In the genomic region with DNA sequence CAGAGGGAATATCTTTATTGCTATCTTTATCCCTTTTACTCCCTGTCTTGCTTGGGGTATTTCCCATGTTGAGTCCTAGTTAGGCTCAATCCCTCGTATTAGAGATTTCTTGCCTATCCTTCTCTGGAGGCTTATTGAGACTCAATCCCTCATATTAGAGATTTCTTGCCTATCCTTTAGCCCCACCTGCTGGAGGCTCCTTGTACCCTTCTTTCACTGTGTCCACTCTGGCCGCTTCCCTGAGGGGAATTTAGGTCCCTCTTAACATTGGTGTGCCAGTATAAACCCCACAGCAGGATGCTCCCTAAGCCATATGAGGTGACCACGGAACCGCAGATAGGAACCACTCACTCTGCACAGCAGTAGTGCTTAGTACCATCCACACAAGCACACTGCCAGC, we compare ENCODE assay signal across 1 cellular context.
TF ChIP-seq lines count a peak whose summit lies in the region.

No MANE protein-coding gene starts in this region.

TF ChIP-seq in IMR-90, 13 proteins besides CTCF, POLR2A, EP300 and RAD21 (continued from another document):
- TF ChIP-seq, protein P1, sequence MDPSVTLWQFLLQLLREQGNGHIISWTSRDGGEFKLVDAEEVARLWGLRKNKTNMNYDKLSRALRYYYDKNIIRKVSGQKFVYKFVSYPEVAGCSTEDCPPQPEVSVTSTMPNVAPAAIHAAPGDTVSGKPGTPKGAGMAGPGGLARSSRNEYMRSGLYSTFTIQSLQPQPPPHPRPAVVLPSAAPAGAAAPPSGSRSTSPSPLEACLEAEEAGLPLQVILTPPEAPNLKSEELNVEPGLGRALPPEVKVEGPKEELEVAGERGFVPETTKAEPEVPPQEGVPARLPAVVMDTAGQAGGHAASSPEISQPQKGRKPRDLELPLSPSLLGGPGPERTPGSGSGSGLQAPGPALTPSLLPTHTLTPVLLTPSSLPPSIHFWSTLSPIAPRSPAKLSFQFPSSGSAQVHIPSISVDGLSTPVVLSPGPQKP (IDR thresholded peaks at IDR 0.05; ENCODE audit: borderline replicate concordance, low read depth, low read length), result no peak
- TF ChIP-seq MAZ (IDR thresholded peaks at IDR 0.05; ENCODE audit: borderline replicate concordance, low read depth, low read length) (no peak), BHLHE40 (IDR thresholded peaks at IDR 0.05; ENCODE audit: low read depth, low read length) (no peak), CEBPB (IDR thresholded peaks at IDR 0.05; ENCODE audit: low read depth, low read length) (no peak), RCOR1 (IDR thresholded peaks at IDR 0.05; ENCODE audit: insufficient replicate concordance, low read length) (no peak)
- TF ChIP-seq, protein P2, sequence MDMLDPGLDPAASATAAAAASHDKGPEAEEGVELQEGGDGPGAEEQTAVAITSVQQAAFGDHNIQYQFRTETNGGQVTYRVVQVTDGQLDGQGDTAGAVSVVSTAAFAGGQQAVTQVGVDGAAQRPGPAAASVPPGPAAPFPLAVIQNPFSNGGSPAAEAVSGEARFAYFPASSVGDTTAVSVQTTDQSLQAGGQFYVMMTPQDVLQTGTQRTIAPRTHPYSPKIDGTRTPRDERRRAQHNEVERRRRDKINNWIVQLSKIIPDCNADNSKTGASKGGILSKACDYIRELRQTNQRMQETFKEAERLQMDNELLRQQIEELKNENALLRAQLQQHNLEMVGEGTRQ (IDR thresholded peaks at IDR 0.05; ENCODE audit: low read depth, low read length), result no peak
TF ChIP-seq in IMR-90: peak in this region for 0.
